8 cellular contexts compared by ENCODE assay signal in the genomic region with DNA sequence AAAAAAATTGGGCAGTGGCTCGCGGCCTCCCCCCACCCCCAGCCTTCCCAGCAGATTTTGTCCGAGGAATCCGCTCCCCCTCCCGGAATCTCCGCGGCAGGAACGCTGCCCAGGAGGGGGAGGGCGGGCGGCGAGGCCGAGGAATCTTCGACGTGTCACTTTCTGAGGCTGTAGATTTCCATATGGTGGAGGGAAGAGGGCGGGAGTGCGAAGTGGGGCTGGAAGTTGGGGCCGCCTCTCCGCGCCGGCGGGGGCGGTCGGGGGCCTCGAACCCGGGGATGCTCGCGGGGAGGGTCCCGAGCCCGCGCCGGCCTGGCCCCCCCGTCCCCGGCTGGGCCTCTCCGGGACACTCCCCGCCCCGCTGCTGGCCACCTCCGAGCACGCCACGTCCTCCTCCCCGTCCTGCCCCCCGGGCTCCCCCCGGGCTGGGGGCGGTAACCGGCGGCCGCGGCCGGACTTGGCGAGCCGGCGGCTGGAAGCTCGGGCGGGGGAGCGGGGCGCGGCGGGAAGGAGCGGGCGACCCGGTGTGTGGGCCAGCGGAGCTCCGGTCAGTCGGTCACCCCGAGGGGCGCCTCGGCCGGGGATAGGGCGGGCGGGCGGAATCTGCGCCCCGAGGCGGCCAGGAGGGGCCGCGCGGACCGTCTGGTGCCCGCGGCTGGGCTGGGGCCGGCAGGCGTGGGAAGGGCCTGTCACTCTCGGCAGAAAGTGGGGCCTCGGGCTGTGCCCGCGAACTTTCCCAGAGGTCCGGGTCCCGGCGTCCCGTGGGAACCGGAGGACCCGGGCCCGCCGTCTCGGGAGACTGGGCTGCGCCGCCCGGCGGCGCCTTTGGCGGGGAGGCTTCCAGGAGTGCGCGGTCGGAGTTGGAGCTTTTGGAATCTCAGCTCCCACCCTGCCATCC. TPM values are rescaled to one million over a fixed set of nuclear protein-coding genes. Genes with fewer than 3 reads are reported as not detected.
DNase-seq lines count a peak whose midpoint lies in the region; ATAC-seq, FAIRE-seq and TF ChIP-seq lines count a peak whose summit lies in the region.

No MANE protein-coding gene starts in this region.

- H3K27ac ChIP-seq in H1 (ENCODE audit: low read depth, low read length) = peak overlapping the region; percentile 75; the same call in 1 of the 2 replicates

- H2BK20ac ChIP-seq in H1 (ENCODE audit: low read length) = no peak overlapping the region

- H3K4me3 ChIP-seq in H1 (ENCODE audit: extremely low read depth in 1 of 4, insufficient read depth in 2 of 4, low read depth in 3 of 4, low read length in 4 of 4) = peak overlapping the region; percentile 74 to 98 (median 84)

- CTCF ChIA-PET in activated CD8-positive, alpha-beta T cell treated with anti-CD3 and anti-CD28 coated beads, Interleukin-2, amount 10 ng/mL, durations not matched to agents 7 days and 5 days (lab: Charles Lee) = no interaction called here
- CTCF ChIA-PET in H1 (lab: Charles Lee; ENCODE audit: partially characterized antibody) = interaction anchor here (0.9 to 1.7 kb wide), 4 partner anchors 67 to 226 kb away, joined by 3 to 4 read pairs (median 4); no protein-coding TSS in a partner anchor

- no peak overlapping the region for H2AK5ac ChIP-seq in H1 (ENCODE audit: low read depth, low read length)

- no peak overlapping the region for H3K56ac ChIP-seq in H1 (replicated peaks; ENCODE audit: insufficient read length, low read depth, low read length)

- no peaks in the 10 kb centered on the region for H3K27me3 ChIP-seq in H1 (replicated peaks in 1 of 4; ENCODE audit: control insufficient read depth in 3 of 4, extremely low read depth in 1 of 4, insufficient read depth in 3 of 4, low read length in 3 of 4)

- POLR2A ChIA-PET in activated CD8-positive, alpha-beta T cell treated with anti-CD3 and anti-CD28 coated beads, Interleukin-2, amount 10 ng/mL, durations not matched to agents 7 days and 5 days (lab: Charles Lee) = no interaction called here
- POLR2A ChIA-PET in H1 (lab: Charles Lee; ENCODE audit: partially characterized antibody) = interaction anchor here (0.9 to 1.9 kb wide), 10 partner anchors 11 to 138 kb away, joined by 3 to 6 read pairs (median 4); no protein-coding TSS in a partner anchor

- H3K4me1 Mint-ChIP-seq in activated CD8-positive, alpha-beta T cell treated with anti-CD3 and anti-CD28 coated beads, Interleukin-2, amount 10 ng/mL, durations not matched to agents 7 days and 5 days (ENCODE audit: low read depth) = peaks cover 11% of the 10 kb centered on the region

- H2BK5ac ChIP-seq in H1 (ENCODE audit: low read depth, low read length) = peak overlapping the region; percentile 87; the same call in 1 of the 2 replicates

- peaks cover 1 to 2% of the 10 kb centered on the region in 2 experiments for H4K20me1 ChIP-seq in H1 (replicated peaks in 1 of 2; ENCODE audit: control insufficient read depth in 1 of 2, insufficient read depth in 2 of 2, low read length in 2 of 2)

- H3K4me3 Mint-ChIP-seq in activated CD8-positive, alpha-beta T cell treated with anti-CD3 and anti-CD28 coated beads, Interleukin-2, amount 10 ng/mL, durations not matched to agents 7 days and 5 days = peak overlapping the region; percentile 74

- peak in 1 of 2 experiments; percentile 25; a peak in 1 of 3 replicates for TF ChIP-seq POLR2A in H1 (IDR thresholded peaks at IDR 0.05; ENCODE audit: control extremely low read depth in 1 of 2, low read depth in 2 of 2, low read length in 2 of 2)

- FAIRE-seq in H1 (lab: Jason Lieb, UNC) = no peak

- DNase-seq in DMS153 treated with DMSO at 0.1 percent for 48 hours (lab: John Stamatoyannopoulos, UW; ENCODE audit: unreplicated experiment) = peak; percentile 19
- no peak for DNase-seq in DMS153 (lab: John Stamatoyannopoulos, UW)
- peak; percentile 80 for DNase-seq in NCI-H2227 (lab: John Stamatoyannopoulos, UW; ENCODE audit: unreplicated experiment)
- peak; percentile 39 for DNase-seq in activated CD8-positive, alpha-beta T cell treated with anti-CD3 and anti-CD28 coated beads, Interleukin-2, amount 10 ng/mL, durations not matched to agents 7 days and 5 days
- peak in 1 of 2 experiments; percentile 76 for DNase-seq in H1 (ENCODE audit: low read depth in 1 of 2, low spot score in 2 of 2)
- DNase-seq in medulla oblongata (ENCODE audit: extremely low spot score) = peak; percentile 67
- DNase-seq in stimulated activated CD8-positive, alpha-beta memory T cell treated with anti-CD3 and anti-CD28 coated beads, Interleukin-15, amount 100 ng/mL, for 48 hours (ENCODE audit: low read depth in 2 of 2) = peak; percentile 15 to 19

- peak overlapping the region; percentile 64 to 79 for H3K4me2 ChIP-seq in H1 (ENCODE audit: insufficient read depth in 1 of 2, low read depth in 2 of 2, low read length in 2 of 2)

- H3K9ac ChIP-seq in H1 (replicated peaks in 1 of 4; ENCODE audit: extremely low read depth in 1 of 4, low read depth in 3 of 4, low read length in 3 of 4) = peak overlapping the region; percentile 75 to 97 (median 86)

- no peaks in the 10 kb centered on the region for H3K23me2 ChIP-seq in H1 (ENCODE audit: low read depth, low read length)

- no peak for TF ChIP-seq CTCF in H1 (IDR thresholded peaks at IDR 0.05; ENCODE audit: control extremely low read depth in 1 of 3, insufficient read depth in 1 of 3, low read depth in 1 of 3, low read length in 3 of 3)

- H4K8ac ChIP-seq in H1 (ENCODE audit: extremely low read depth, insufficient read depth, low read length) = peak overlapping the region; percentile 94

- H3K18ac ChIP-seq in H1 (ENCODE audit: extremely low read depth, low read length) = peak overlapping the region; percentile 32; the same call in 1 of the 2 replicates

- H3K9me3 ChIP-seq in H1 (ENCODE audit: insufficient read depth in 2 of 2, low read depth in 1 of 2, low read length in 1 of 2) = no peaks in the 10 kb centered on the region

- no peak overlapping the region for H2BK120ac ChIP-seq in H1 (replicated peaks; ENCODE audit: low read depth, low read length)

- no peak overlapping the region for H3K14ac ChIP-seq in H1 (ENCODE audit: insufficient read length)

- H3K4me1 ChIP-seq in H1 (replicated peaks in 1 of 4; ENCODE audit: control insufficient read depth in 3 of 4, insufficient read depth in 4 of 4, low read length in 3 of 4) = peaks cover 0 to 7% (median under 1%) of the 10 kb centered on the region in 4 experiments; a peak in 2 of 7 replicates

- H4K91ac ChIP-seq in H1 (replicated peaks; ENCODE audit: insufficient read length, low read length) = no peak overlapping the region

- no peak for TF ChIP-seq EP300 in H1 (IDR thresholded peaks at IDR 0.05; ENCODE audit: borderline replicate concordance in 1 of 2, low read depth in 2 of 2, low read length in 2 of 2)

- no peak overlapping the region for H3K23ac ChIP-seq in H1 (ENCODE audit: insufficient read length)

- no peak overlapping the region for H2BK15ac ChIP-seq in H1 (ENCODE audit: low read length)

- no peaks in the 10 kb centered on the region for H3K9me3 Mint-ChIP-seq in activated CD8-positive, alpha-beta T cell treated with anti-CD3 and anti-CD28 coated beads, Interleukin-2, amount 10 ng/mL, durations not matched to agents 7 days and 5 days (ENCODE audit: insufficient read depth)

- H4K5ac ChIP-seq in H1 (ENCODE audit: insufficient read length, low read depth, low read length) = peak overlapping the region; percentile 59

- WGBS in H1 (ENCODE audit: extremely low coverage in 1 of 2, insufficient coverage in 1 of 2, insufficient read length in 1 of 2, insufficient replicate concordance in 2 of 2, low coverage in 1 of 2, low lambda C conversion rate in 2 of 2, missing lambda C conversion rate in 1 of 2), 2 experiments = 4% methylated on average over 22 of the region's 103 CpGs; no CpG with 5 or more reads in 1 of the 2 experiments

- H3K27ac Mint-ChIP-seq in activated CD8-positive, alpha-beta T cell treated with anti-CD3 and anti-CD28 coated beads, Interleukin-2, amount 10 ng/mL, durations not matched to agents 7 days and 5 days = no peak overlapping the region

- H3K4ac ChIP-seq in H1 (replicated peaks; ENCODE audit: insufficient read length, low read depth, low read length) = no peak overlapping the region

- no peaks in the 10 kb centered on the region for H3K36me3 Mint-ChIP-seq in activated CD8-positive, alpha-beta T cell treated with anti-CD3 and anti-CD28 coated beads, Interleukin-2, amount 10 ng/mL, durations not matched to agents 7 days and 5 days (ENCODE audit: low read depth)

- no peak overlapping the region for H2BK12ac ChIP-seq in H1 (ENCODE audit: low read depth, low read length)

- H3K36me3 ChIP-seq in H1 (ENCODE audit: control insufficient read depth in 2 of 4, insufficient read depth in 4 of 4, low read length in 3 of 4) = 0 out of 8 replicates have a peak, but pooled peaks cover 0 to 3% (median 0%) of the 10 kb centered on the region in 4 experiments

- ATAC-seq in HG02642 (IDR thresholded peaks at IDR 0.05; ENCODE audit: poor library complexity, unreplicated experiment) = peak; percentile 35
- ATAC-seq in activated CD8-positive, alpha-beta T cell treated with anti-CD3 and anti-CD28 coated beads, Interleukin-2, amount 10 ng/mL, durations not matched to agents 7 days and 5 days = peak; percentile 37

- H3K79me1 ChIP-seq in H1 (ENCODE audit: low read depth, low read length) = no peaks in the 10 kb centered on the region; the same call in 1 of the 2 replicates

- peaks cover 5% of the 10 kb centered on the region for H3K27me3 Mint-ChIP-seq in activated CD8-positive, alpha-beta T cell treated with anti-CD3 and anti-CD28 coated beads, Interleukin-2, amount 10 ng/mL, durations not matched to agents 7 days and 5 days (ENCODE audit: low read depth)

- TF ChIP-seq RAD21 in H1 (IDR thresholded peaks at IDR 0.05 in 1 of 2, conservative IDR thresholded peaks at IDR 0.05 in 1 of 2; ENCODE audit: low read depth in 2 of 2, low read length in 2 of 2) = no peak

- H2AFZ ChIP-seq in H1 (ENCODE audit: low read length) = no peak overlapping the region

- H3K79me2 ChIP-seq in H1 (ENCODE audit: control insufficient read depth in 1 of 2, insufficient read depth in 2 of 2, low read length in 2 of 2) = peaks cover 10 to 48% of the 10 kb centered on the region in 2 experiments

TF ChIP-seq in H1, 55 proteins besides CTCF, POLR2A, EP300 and RAD21 (continues in another document):
- TF ChIP-seq PHF8 (conservative IDR thresholded peaks at IDR 0.05; ENCODE audit: low read depth, low read length) (peak; percentile 43; the same call in 1 of the 2 replicates), BACH1 (IDR thresholded peaks at IDR 0.05; ENCODE audit: low read length) (no peak), JUND (IDR thresholded peaks at IDR 0.05; ENCODE audit: low read length) (no peak)

RNA-seq across cellular contexts. Expression of a gene that starts 0.9 kb away (rescaled TPM):
- 10 to 100 TPM; 11.5 to 12.3 TPM for total RNA-seq in activated CD8-positive, alpha-beta T cell treated with anti-CD3 and anti-CD28 coated beads, Interleukin-2, amount 10 ng/mL, durations not matched to agents 7 days and 5 days
- 44.4 TPM in 2 replicates for total RNA-seq in H1 (2021; fragmentation: NEBNext Ultra II Directional; extraction: Animal tissue kit (Norgen Biotek cat#: 25700))
- 14.1 and 15.7 TPM in 2 replicates for polyA plus RNA-seq in H1 (2011; rRNA removed)
- polyA plus RNA-seq in H1 (2011; cell fraction: cytosol; rRNA removed) = 6.1 TPM
- polyA plus RNA-seq in H1 (2011; cell fraction: nucleus; rRNA removed) = 29.6 TPM
- polyA plus RNA-seq in H1 (2012, experiment 1 of 2) = 11.8 to 18.4 TPM (median 15.7 TPM) in 4 replicates
- 1.2 TPM for polyA plus RNA-seq in H1 (2012, experiment 2 of 2)
- 21.2 TPM for polyA plus RNA-seq in H1 (2013, experiment 1 of 2)
- polyA plus RNA-seq in H1 (2013, experiment 2 of 2) = 21.1 TPM
- 74.8 and 76.1 TPM in 2 replicates for polyA minus RNA-seq in H1 (2011; rRNA and poly(A)+ RNA removed)
- 18.6 TPM for polyA minus RNA-seq in H1 (2011; cell fraction: cytosol; rRNA and poly(A)+ RNA removed)
- polyA minus RNA-seq in H1 (2011; cell fraction: nucleus; rRNA and poly(A)+ RNA removed) = 183 TPM
